In the genomic region with DNA sequence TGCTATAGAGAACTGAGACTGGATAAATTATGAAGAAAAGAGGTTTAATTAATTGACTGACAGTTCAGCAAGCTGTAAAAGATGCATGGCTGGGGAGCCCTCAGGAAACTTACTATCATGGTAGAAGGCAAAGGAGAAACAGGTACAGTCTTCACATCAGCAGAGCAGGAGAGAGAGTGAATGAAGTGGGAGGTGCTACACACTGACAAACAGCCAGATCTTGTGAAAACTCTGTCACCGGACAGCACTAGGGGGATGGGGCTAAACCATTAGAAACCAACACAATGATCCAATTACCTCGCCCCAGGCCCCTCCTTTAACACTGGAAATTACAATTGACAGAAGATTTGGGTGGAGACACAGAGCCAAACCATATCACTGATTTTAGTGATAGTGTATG, we compare ENCODE assay signal across 28 cellular contexts.
"Had no signal": no experiment of that assay in that cellular context is flagged by ENCODE, and none has a peak within 500 bp of the region (broad histone marks: within the 10 kb centered on the region; RNA-seq: fewer than 3 reads in every experiment).

No MANE protein-coding gene starts in this region.

- H3K27me3 ChIP-seq: cardiac muscle cell, SJSA1 had no signal

- H3K27me3 Mint-ChIP-seq: activated B cell treated with CpG ODN at 0.5 μM for 24 hours; activated CD4-positive, alpha-beta T cell treated with anti-CD3 and anti-CD28 coated beads, Interleukin-2, amount 10 ng/mL, durations not matched to agents 24 days and 14 days; activated naive CD8-positive, alpha-beta T cell; activated T-helper 17 cell treated with anti-CD3 and anti-CD28 coated beads, Interleukin-2, amount 50 U/mL, for 72 hours; brain had no signal

- DNase-seq: activated B cell treated with CpG ODN at 0.5 μM for 24 hours; activated CD4-positive, alpha-beta T cell treated with anti-CD3 and anti-CD28 coated beads for 1 hour; activated CD4-positive, alpha-beta T cell treated with anti-CD3 and anti-CD28 coated beads, Interleukin-2, amount 10 ng/mL, durations not matched to agents 24 days and 14 days; activated CD4-positive, alpha-beta T cell treated with anti-CD3 and anti-CD28 coated beads, Interleukin-2, amount 50 U/mL, for 48 hours; activated gamma-delta T cell; activated naive CD4-positive, alpha-beta T cell treated with anti-CD3 and anti-CD28 coated beads for 36 hours; activated T-cell treated with anti-CD3 and anti-CD28 coated beads, Interleukin-2, amount 50 U/mL, for 4 hours; amygdala; KG1; NCI-H1092; NCI-H1417 treated with DMSO at 0.1 percent for 48 hours; NCI-H1694; NCI-H2029; NCI-H2107; NCI-H2171 treated with DMSO at 0.1 percent for 48 hours; NCI-H345; NCI-H510A; NCI-H526 treated with DMSO at 0.1 percent for 48 hours; PC-3; SHP77 had no signal

- H3K27ac Mint-ChIP-seq: activated B cell treated with CpG ODN at 0.5 μM for 24 hours; activated CD4-positive, alpha-beta T cell treated with anti-CD3 and anti-CD28 coated beads, Interleukin-2, amount 10 ng/mL, durations not matched to agents 24 days and 14 days; activated naive CD4-positive, alpha-beta T cell treated with anti-CD3 and anti-CD28 coated beads for 36 hours; activated naive CD8-positive, alpha-beta T cell; activated T-helper 17 cell treated with anti-CD3 and anti-CD28 coated beads, Interleukin-2, amount 50 U/mL, for 72 hours; brain; T-helper 1 cell treated with Interleukin-12 subunit alpha and Interleukin-12 subunit beta and Interleukin-4 antibody, amounts not matched to agents 30 μg/mL and 1 μg/mL, for 36 hours had no signal

- H3K4me3 Mint-ChIP-seq: activated B cell treated with CpG ODN at 0.5 μM for 24 hours; activated CD4-positive, alpha-beta T cell treated with anti-CD3 and anti-CD28 coated beads, Interleukin-2, amount 10 ng/mL, durations not matched to agents 24 days and 14 days; activated naive CD4-positive, alpha-beta T cell treated with anti-CD3 and anti-CD28 coated beads for 36 hours; activated naive CD8-positive, alpha-beta T cell; activated T-cell treated with anti-CD3 and anti-CD28 coated beads, Interleukin-2, amount 50 U/mL, for 4 hours; activated T-helper 17 cell treated with anti-CD3 and anti-CD28 coated beads, Interleukin-2, amount 50 U/mL, for 72 hours; brain; T-helper 1 cell treated with Interleukin-12 subunit alpha and Interleukin-12 subunit beta and Interleukin-4 antibody, amounts not matched to agents 30 μg/mL and 1 μg/mL, for 36 hours had no signal

- H3K4me1 Mint-ChIP-seq: activated B cell treated with CpG ODN at 0.5 μM for 24 hours; activated CD4-positive, alpha-beta T cell treated with anti-CD3 and anti-CD28 coated beads, Interleukin-2, amount 10 ng/mL, durations not matched to agents 24 days and 14 days; activated T-helper 17 cell treated with anti-CD3 and anti-CD28 coated beads, Interleukin-2, amount 50 U/mL, for 72 hours; brain had no signal

- H3K9me3 Mint-ChIP-seq: activated B cell treated with CpG ODN at 0.5 μM for 24 hours; activated CD4-positive, alpha-beta T cell treated with anti-CD3 and anti-CD28 coated beads, Interleukin-2, amount 10 ng/mL, durations not matched to agents 24 days and 14 days; activated naive CD4-positive, alpha-beta T cell treated with anti-CD3 and anti-CD28 coated beads for 36 hours; activated T-cell treated with anti-CD3 and anti-CD28 coated beads, Interleukin-2, amount 50 U/mL, for 4 hours; activated T-helper 17 cell treated with anti-CD3 and anti-CD28 coated beads, Interleukin-2, amount 50 U/mL, for 72 hours; brain; T-helper 1 cell treated with Interleukin-12 subunit alpha and Interleukin-12 subunit beta and Interleukin-4 antibody, amounts not matched to agents 30 μg/mL and 1 μg/mL, for 36 hours had no signal

- H3K36me3 ChIP-seq: cardiac muscle cell, SJSA1 had no signal

- H3K4me3 ChIP-seq: cardiac muscle cell, SJSA1 had no signal

- H3K9me3 ChIP-seq: SJSA1 had no signal

- FAIRE-seq: astrocyte, RCC 7860 had no signal

- H3K36me3 Mint-ChIP-seq: activated naive CD8-positive, alpha-beta T cell; brain had no signal

- H3K27ac ChIP-seq: cardiac muscle cell had no signal
